In the genomic region with DNA sequence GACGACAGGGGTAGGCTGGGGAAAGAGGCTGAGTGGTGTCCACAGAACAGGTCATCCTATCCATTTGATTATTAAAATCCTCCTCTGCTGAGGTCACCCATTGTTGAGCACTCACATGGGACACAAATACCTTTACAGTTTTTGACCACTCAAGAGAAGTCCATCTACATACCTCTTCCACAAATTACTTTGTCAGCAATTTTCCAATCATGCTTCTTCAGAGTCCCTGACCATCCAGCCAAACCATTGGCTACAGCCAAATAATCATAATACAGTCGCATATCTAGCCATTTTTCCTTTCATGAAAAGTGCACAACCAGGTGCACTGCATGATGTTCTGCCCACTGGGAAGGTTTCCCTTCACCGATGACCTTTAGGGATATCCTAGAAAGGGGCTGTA, we compare ENCODE assay signal across 28 cellular contexts.
"Had no signal": no experiment of that assay in that cellular context is flagged by ENCODE, and none has a peak within 500 bp of the region (broad histone marks: within the 10 kb centered on the region; RNA-seq: fewer than 3 reads in every experiment).

No MANE protein-coding gene starts in this region.

- H3K27ac ChIP-seq: colonic mucosa, coronary artery, dorsolateral prefrontal cortex, epithelial cell of prostate, esophagus muscularis mucosa, esophagus squamous epithelium, foreskin keratinocyte, gastrocnemius medialis, gastroesophageal sphincter, heart left ventricle, heart right ventricle, hepatocyte had no signal

- H3K27me3 ChIP-seq: colonic mucosa, esophagus muscularis mucosa, esophagus squamous epithelium, foreskin keratinocyte, gastrocnemius medialis, gastroesophageal sphincter, heart left ventricle, heart right ventricle, hepatocyte had no signal

- H3K4me1 ChIP-seq: colonic mucosa, esophagus muscularis mucosa, esophagus squamous epithelium, foreskin keratinocyte, gastrocnemius medialis, gastroesophageal sphincter, heart left ventricle, heart right ventricle had no signal

- H2AFZ ChIP-seq: hepatocyte had no signal

- FAIRE-seq: endometrium, endothelial cell of umbilical vein, frontal cortex had no signal

- H3K4me2 ChIP-seq: hepatocyte had no signal

- H3K4me3 ChIP-seq: colonic mucosa, coronary artery, dorsolateral prefrontal cortex, esophagus muscularis mucosa, esophagus squamous epithelium, gastrocnemius medialis, gastroesophageal sphincter, heart left ventricle, heart right ventricle, hepatocyte had no signal

- ATAC-seq: effector memory CD8-positive, alpha-beta T cell; esophagus mucosa; foreskin keratinocyte; gastrocnemius medialis; gastroesophageal sphincter; heart left ventricle; heart right ventricle had no signal

- DNase-seq: colonic mucosa; cortex of kidney; dermis blood vessel endothelial cell; dorsolateral prefrontal cortex; effector CD4-positive, alpha-beta T cell; effector CD8-positive, alpha-beta T cell; effector memory CD4-positive, alpha-beta T cell; effector memory CD8-positive, alpha-beta T cell; endodermal cell; erythroblast; esophagus squamous epithelium; foreskin fibroblast; foreskin keratinocyte; foreskin melanocyte; gastrocnemius medialis; glutamatergic neuron; head of caudate nucleus; heart left ventricle; heart right ventricle had no signal

- H3K9me3 ChIP-seq: colonic mucosa, esophagus muscularis mucosa, esophagus squamous epithelium, gastrocnemius medialis, gastroesophageal sphincter, heart left ventricle had no signal

- H3K36me3 ChIP-seq: colonic mucosa, esophagus muscularis mucosa, esophagus squamous epithelium, gastrocnemius medialis, gastroesophageal sphincter, heart left ventricle, heart right ventricle had no signal

- H3K79me2 ChIP-seq: hepatocyte had no signal
